In the genomic region with DNA sequence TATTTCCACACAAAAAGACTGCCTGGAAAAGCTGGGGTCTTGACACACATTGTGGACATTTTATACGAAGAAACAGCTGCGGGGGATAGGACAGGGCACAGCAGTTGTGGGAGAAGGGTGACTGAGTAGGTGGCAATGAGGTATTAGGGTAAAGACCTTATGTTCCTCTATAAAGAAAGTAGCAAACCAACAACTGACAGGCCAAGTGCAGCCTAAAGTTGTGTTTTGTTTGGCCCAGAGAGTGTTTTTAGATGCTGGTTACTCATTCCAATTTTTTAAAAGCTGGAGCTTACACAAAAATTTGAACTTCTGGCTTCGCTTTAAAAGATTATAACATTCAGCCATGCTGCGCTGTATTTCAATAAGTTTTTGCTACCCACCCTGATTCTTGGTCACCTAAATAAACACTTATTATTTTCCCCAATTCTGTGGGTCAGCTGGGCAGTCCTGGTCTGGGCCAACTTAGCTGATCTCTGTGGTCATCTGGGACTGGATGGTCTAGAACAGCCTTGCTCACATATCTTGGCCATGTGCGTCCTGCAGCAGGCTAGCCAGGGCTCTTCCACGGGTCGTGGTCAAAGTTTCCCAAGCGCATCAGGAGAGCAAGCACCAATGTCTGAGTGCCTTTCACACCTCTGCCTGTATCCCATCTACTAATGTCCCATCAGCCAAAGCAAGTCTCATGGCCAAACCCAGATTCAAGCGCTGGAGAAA, we compare ENCODE assay signal across 11 cellular contexts. TPM values are rescaled to one million over a fixed set of nuclear protein-coding genes. Genes with fewer than 3 reads are reported as not detected.
A peak's percentile ranks its signal among the peaks of the same experiment; 100 is the strongest.
DNase-seq lines count a peak whose midpoint lies in the region; ATAC-seq and TF ChIP-seq lines count a peak whose summit lies in the region.
"Not testable (repeated sequence)": the region's sequence is repeated elsewhere in the genome, so short reads cannot be mapped to it uniquely, and the experiment has no call there.
"Had no signal": no experiment of that assay in that cellular context is flagged by ENCODE, and none has a peak within 500 bp of the region (broad histone marks: within the 10 kb centered on the region; RNA-seq: fewer than 3 reads in every experiment).

No MANE protein-coding gene starts in this region.

- not testable (repeated sequence) for H3K4me1 ChIP-seq in heart left ventricle; right cardiac atrium (ENCODE audit: control insufficient read depth, insufficient read depth, low read length)

- not testable (repeated sequence) for H3K4me3 ChIP-seq in heart left ventricle; right cardiac atrium (ENCODE audit: low read length)

- not testable (repeated sequence) for H3K27me3 ChIP-seq in heart left ventricle; right cardiac atrium (ENCODE audit: control insufficient read depth, insufficient read depth)

- no CpG with 5 or more reads among the region's 9 CpGs for WGBS in heart left ventricle, 4 donors
- WGBS in right cardiac atrium: no CpG with 5 or more reads among the region's 9 CpGs

- not testable (repeated sequence) for TF ChIP-seq CTCF in heart left ventricle (IDR thresholded peaks at IDR 0.05)

- intact Hi-C loops in Right ventricle myocardium inferior (cut with DNase I); Right ventricle myocardium superior (cut with DNase I); heart left ventricle (cut with DNase I); left cardiac atrium (cut with DNase I); left ventricle myocardium superior (cut with micrococcal nuclease); right cardiac atrium (cut with DNase I); sciatic nerve (cut with DNase I): not testable (repeated sequence)

- not testable (repeated sequence) for H3K9me3 ChIP-seq in heart left ventricle; right cardiac atrium (ENCODE audit: control insufficient read depth, low read length)

- H3K27ac ChIP-seq in heart left ventricle; right cardiac atrium (ENCODE audit: low read length): not testable (repeated sequence)

- H3K36me3 ChIP-seq in heart left ventricle: not testable (repeated sequence)

- ATAC-seq in Right ventricle myocardium inferior: peak; percentile 47
- ATAC-seq in Right ventricle myocardium superior (ENCODE audit: poor library complexity): peak; percentile 28
- peak in 3 of 4 donors; percentile 36 to 60 (median 57) for ATAC-seq in heart left ventricle
- ATAC-seq in left cardiac atrium: peak; percentile 60 to 64
- ATAC-seq in left ventricle myocardium superior: peak; percentile 62
- peak; percentile 44 to 57 for ATAC-seq in right cardiac atrium
- ATAC-seq in sciatic nerve: peak; percentile 79

- DNase-seq in Right ventricle myocardium inferior (ENCODE audit: missing footprints); Right ventricle myocardium superior; heart left ventricle; left cardiac atrium; left ventricle myocardium superior; right cardiac atrium; sciatic nerve (ENCODE audit: low spot score): not testable (repeated sequence)

- TF ChIP-seq POLR2A in heart left ventricle (IDR thresholded peaks at IDR 0.05): not testable (repeated sequence)

RNA-seq across cellular contexts. Expression of a gene that starts 51.8 kb away (rescaled TPM):
- total RNA-seq in Right ventricle myocardium inferior (3.7 TPM), Right ventricle myocardium superior (2.4 TPM), heart left ventricle (1 to 10 TPM; 1.5 to 5.7 (median 3.1) TPM), left cardiac atrium (1 to 10 TPM; 2.7 to 4.0 TPM), left ventricle myocardium superior (2.8 TPM), right cardiac atrium (1 to 10 TPM; 1.4 to 3.4 (median 2.9) TPM), sciatic nerve (2.2 TPM)
- polyA plus RNA-seq in heart left ventricle (1 to 10 TPM; 1.4 TPM), right cardiac atrium (2.2 TPM)
- total RNA-seq: Calu3; CD4-positive, alpha-beta T cell; CD4-positive, CD25-positive, alpha-beta regulatory T cell; CD8-positive, alpha-beta T cell had no signal

Comparison
In these comparisons a context has a peak if more than half of its experiments do, and no peak if none do; other contexts are left out.
1. ATAC-seq: peak in every context shown above with its lines; median percentile 79 in sciatic nerve; 62 in left cardiac atrium; 62 in left ventricle myocardium superior; 57 in heart left ventricle; 50 in right cardiac atrium; 47 in Right ventricle myocardium inferior; 28 in Right ventricle myocardium superior.